In the genomic region with DNA sequence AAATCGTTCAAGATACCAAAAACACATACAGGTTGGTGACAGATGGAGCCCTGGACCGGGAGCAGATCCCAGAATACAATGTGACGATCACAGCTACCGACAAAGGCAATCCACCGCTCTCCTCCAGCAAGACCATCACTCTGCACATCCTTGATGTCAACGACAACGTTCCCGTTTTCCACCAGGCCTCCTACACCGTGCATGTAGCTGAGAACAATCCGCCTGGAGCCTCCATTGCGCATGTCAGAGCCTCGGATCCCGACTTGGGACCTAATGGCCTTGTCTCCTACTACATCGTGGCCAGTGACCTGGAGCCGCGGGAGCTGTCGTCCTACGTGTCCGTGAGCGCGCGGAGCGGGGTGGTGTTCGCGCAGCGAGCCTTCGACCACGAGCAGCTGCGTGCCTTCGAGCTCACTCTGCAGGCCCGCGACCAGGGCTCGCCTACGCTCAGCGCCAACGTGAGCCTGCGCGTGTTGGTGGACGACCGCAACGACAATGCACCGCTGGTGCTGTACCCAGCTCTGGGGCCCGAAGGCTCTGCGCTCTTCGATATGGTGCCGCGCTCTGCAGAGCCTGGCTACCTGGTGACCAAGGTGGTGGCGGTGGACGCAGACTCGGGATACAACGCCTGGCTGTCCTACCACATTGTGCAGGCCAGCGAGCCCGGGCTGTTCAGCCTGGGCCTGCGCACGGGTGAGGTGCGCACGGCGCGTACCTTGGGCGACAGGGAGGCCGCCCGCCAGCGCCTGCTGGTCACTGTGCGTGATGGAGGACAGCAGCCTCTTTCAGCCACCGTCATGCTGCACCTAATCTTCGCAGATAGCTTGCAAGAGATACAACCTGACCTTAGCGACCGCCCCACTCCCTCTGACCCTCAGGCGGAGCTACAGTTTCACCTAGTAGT, we compare ENCODE assay signal across 20 cellular contexts. TPM values are rescaled to one million over a fixed set of nuclear protein-coding genes. Genes with fewer than 3 reads are reported as not detected.
DNase-seq lines count a peak whose midpoint lies in the region; ATAC-seq, FAIRE-seq and TF ChIP-seq lines count a peak whose summit lies in the region.
"Had no signal": no experiment of that assay in that cellular context is flagged by ENCODE, and none has a peak within 500 bp of the region (broad histone marks: within the 10 kb centered on the region; RNA-seq: fewer than 3 reads in every experiment).

No MANE protein-coding gene starts in this region.

- no peak for TF ChIP-seq CTCF in K562 (IDR thresholded peaks at IDR 0.05 in 2 of 3, conservative IDR thresholded peaks at IDR 0.05 in 1 of 3; ENCODE audit: insufficient read depth in 2 of 3, low read depth in 1 of 3, low read length in 3 of 3)

- intact Hi-C loops in K562 (cut with micrococcal nuclease) = loop anchor here (5.0 kb wide), 1 partner anchor 45 kb away; no protein-coding TSS in a partner anchor

- WGBS in K562 (ENCODE audit: insufficient coverage, low coverage, missing lambda C conversion rate) = 28% methylated on average over 47 of the region's 69 CpGs

- no peaks in the 10 kb centered on the region for H4K20me1 ChIP-seq in Karpas-422 (ENCODE audit: insufficient read depth, low read depth, low read length)
- H4K20me1 ChIP-seq in K562 (replicated peaks; ENCODE audit: control insufficient read depth, insufficient read depth, low read length) = no peaks in the 10 kb centered on the region
- H4K20me1 ChIP-seq: BLaER1 treated with 17β-estradiol and CSF1 and Interleukin-3, amounts not matched to agents 10 nM and 100 nM had no signal

- no peak for TF ChIP-seq EP300 in K562 (IDR thresholded peaks at IDR 0.05; ENCODE audit: low read length)

- CTCF ChIA-PET in K562 (lab: Yijun Ruan, JAX; ENCODE audit: low intra/inter-chr PET ratio) = no interaction called here

- H3K4me3 ChIP-seq in Karpas-422 (ENCODE audit: low read length) (peak overlapping the region; percentile 17; the same call in 1 of the 2 replicates), K562 (no peak overlapping the region), mucosa of rectum (ENCODE audit: low read length in 2 of 2) (peak overlapping the region; percentile 11 to 14), skeletal muscle tissue (ENCODE audit: low read length in 3 of 3) (peak overlapping the region; percentile 33 to 41 (median 36))
- H3K4me3 ChIP-seq: BLaER1 treated with 17β-estradiol and CSF1 and Interleukin-3, amounts not matched to agents 10 nM and 100 nM had no signal

- in situ Hi-C loops in K562 (cut with MboI) = no loop called here

- no peaks in the 10 kb centered on the region for H3K9me2 ChIP-seq in Karpas-422 (replicated peaks; ENCODE audit: insufficient read depth, low read length)

- POLR2A ChIA-PET in K562 (lab: Yijun Ruan, JAX) = interaction anchor here (0.6 kb wide), 1 partner anchor 1331 kb away, joined by 3 read pairs; no protein-coding TSS in a partner anchor

- H3K9me3 ChIP-seq in Karpas-422 (ENCODE audit: low read length) (peaks cover 50% of the 10 kb centered on the region), K562 (replicated peaks; ENCODE audit: control insufficient read depth, insufficient read depth, low read depth, low read length) (no peaks in the 10 kb centered on the region), mucosa of rectum (ENCODE audit: control insufficient read depth in 2 of 2, low read length in 2 of 2) (peaks cover 34 to 37% of the 10 kb centered on the region in 2 donors), skeletal muscle tissue (ENCODE audit: control insufficient read depth in 3 of 3, low read length in 3 of 3) (peaks cover 21 to 41% (median 28%) of the 10 kb centered on the region in 3 donors)

- H2AFZ ChIP-seq in Karpas-422 (ENCODE audit: low read length) = no peak overlapping the region
- H2AFZ ChIP-seq in K562 (ENCODE audit: low read depth, low read length) = no peak overlapping the region

- ATAC-seq in K562 = no peak
- ATAC-seq in GM19455 (IDR thresholded peaks at IDR 0.05; ENCODE audit: unreplicated experiment) = no peak
- no peak for ATAC-seq in GM21381 (IDR thresholded peaks at IDR 0.05; ENCODE audit: unreplicated experiment)
- ATAC-seq: CD8-positive, alpha-beta T cell had no signal

- peaks cover 47% of the 10 kb centered on the region for H3K36me3 ChIP-seq in Karpas-422 (ENCODE audit: insufficient read depth, low read length)
- H3K36me3 ChIP-seq in K562 (ENCODE audit: control insufficient read depth, insufficient read depth, low read length) = no peaks in the 10 kb centered on the region
- H3K36me3 ChIP-seq in mucosa of rectum (ENCODE audit: control insufficient read depth in 2 of 2, insufficient read depth in 2 of 2, low read length in 2 of 2) = no peaks in the 10 kb centered on the region
- peaks cover 0 to 10% (median 2%) of the 10 kb centered on the region in 3 donors for H3K36me3 ChIP-seq in skeletal muscle tissue (ENCODE audit: control insufficient read depth in 3 of 3, insufficient read depth in 3 of 3, low read length in 3 of 3)

- TF ChIP-seq POLR2A in K562 (conservative IDR thresholded peaks at IDR 0.05) = no peak
- TF ChIP-seq POLR2A in GM12891 (IDR thresholded peaks at IDR 0.05; ENCODE audit: low read depth, low read length) = no peak

- H3K4me2 ChIP-seq in Karpas-422 (ENCODE audit: low read depth, low read length, poor library complexity, severe bottlenecking) (no peak overlapping the region), K562 (ENCODE audit: insufficient read depth, low read length) (no peak overlapping the region)
- H3K4me2 ChIP-seq: BLaER1 treated with 17β-estradiol and CSF1 and Interleukin-3, amounts not matched to agents 10 nM and 100 nM had no signal

- FAIRE-seq in K562 (lab: Jason Lieb, UNC) = no peak
- FAIRE-seq in GM12891 (lab: Jason Lieb, UNC) = no peak
- FAIRE-seq: H1 had no signal

- H3K27me3 ChIP-seq in Karpas-422 (ENCODE audit: low read length) (no peaks in the 10 kb centered on the region), K562 (ENCODE audit: control insufficient read depth in 2 of 2, insufficient read depth in 2 of 2, low read length in 2 of 2) (peaks cover 4 to 38% of the 10 kb centered on the region in 2 experiments), mucosa of rectum (ENCODE audit: control insufficient read depth in 2 of 2, insufficient read depth in 2 of 2, low read length in 2 of 2) (no peaks in the 10 kb centered on the region), skeletal muscle tissue (ENCODE audit: control insufficient read depth in 3 of 3, insufficient read depth in 3 of 3, low read length in 3 of 3) (peaks cover 9 to 17% (median 10%) of the 10 kb centered on the region in 3 donors)

- peaks cover 26% of the 10 kb centered on the region for H3K4me1 ChIP-seq in Karpas-422 (ENCODE audit: low read length)
- peaks cover 0 to 7% of the 10 kb centered on the region in 2 experiments; a peak in 1 of 5 replicates for H3K4me1 ChIP-seq in K562 (replicated peaks in 1 of 2; ENCODE audit: control insufficient read depth in 2 of 2, insufficient read depth in 2 of 2, low read length in 2 of 2)
- no peaks in the 10 kb centered on the region for H3K4me1 ChIP-seq in mucosa of rectum (ENCODE audit: control insufficient read depth in 2 of 2, insufficient read depth in 2 of 2, low read length in 2 of 2)
- peaks cover 0 to 11% (median 0%) of the 10 kb centered on the region in 3 donors for H3K4me1 ChIP-seq in skeletal muscle tissue (ENCODE audit: control insufficient read depth in 3 of 3, insufficient read depth in 3 of 3, low read length in 3 of 3)
- H3K4me1 ChIP-seq: BLaER1 treated with 17β-estradiol and CSF1 and Interleukin-3, amounts not matched to agents 10 nM and 100 nM had no signal

- no peak for DNase-seq in Karpas-422
- DNase-seq in K562 (ENCODE audit: extremely low read depth in 1 of 4, low spot score in 3 of 4) = no peak
- DNase-seq in GM12891 (ENCODE audit: insufficient read length, low spot score) = no peak
- DNase-seq: Calu3; CD8-positive, alpha-beta T cell; GF-D8; KBM-7; NCI-H1105 treated with DMSO at 0.1 percent for 48 hours; NCI-H1694 treated with DMSO at 0.1 percent for 48 hours; NCI-H2107; NCI-H226; NCI-H524; NCI-H82; SIG-M5 had no signal

- TF ChIP-seq RAD21 in K562 (CRISPR knock-in tag; conservative IDR thresholded peaks at IDR 0.05 in 1 of 2, IDR thresholded peaks at IDR 0.05 in 1 of 2) = no peak

- BruUV-seq in K562 (replicated peaks; lab: Mats Ljungman, UMichigan) = no TSS peak

- H3K9ac ChIP-seq in Karpas-422 (ENCODE audit: low read length) (no peak overlapping the region), K562 (ENCODE audit: insufficient read depth in 1 of 2, low read depth in 2 of 2, low read length in 2 of 2) (no peak overlapping the region), mucosa of rectum (ENCODE audit: low read depth in 1 of 2, low read length in 2 of 2) (no peak overlapping the region), skeletal muscle tissue (ENCODE audit: low read depth in 1 of 3, low read length in 3 of 3) (no peak overlapping the region)
- H3K9ac ChIP-seq: BLaER1 treated with 17β-estradiol and CSF1 and Interleukin-3, amounts not matched to agents 10 nM and 100 nM had no signal

- H3K79me2 ChIP-seq in Karpas-422 (ENCODE audit: low read length) = peaks cover 54% of the 10 kb centered on the region
- no peaks in the 10 kb centered on the region for H3K79me2 ChIP-seq in K562 (ENCODE audit: control insufficient read depth, insufficient read depth, low read length)

- H3K27ac ChIP-seq in Karpas-422 (ENCODE audit: low read length) (no peak overlapping the region), K562 (ENCODE audit: extremely low read depth, low read depth, low read length) (no peak overlapping the region), mucosa of rectum (ENCODE audit: low read depth in 2 of 2, low read length in 2 of 2) (no peak overlapping the region), skeletal muscle tissue (ENCODE audit: low read depth, low read length) (no peak overlapping the region)
- H3K27ac ChIP-seq: BLaER1 treated with 17β-estradiol and CSF1 and Interleukin-3, amounts not matched to agents 10 nM and 100 nM had no signal

- no peaks in the 10 kb centered on the region for H3K9me1 ChIP-seq in K562 (ENCODE audit: control insufficient read depth, insufficient read depth, low read length)

RNA-seq across cellular contexts. Expression of a gene that starts 1.8 kb away (rescaled TPM):
- total RNA-seq in Karpas-422 (2014; rRNA removed; shearing (Covaris generic); ENCODE audit: low replicate concordance) = 19.5 and 22.7 TPM in 2 replicates
- total RNA-seq in K562 (2011; cell fraction: chromatin; rRNA removed; ENCODE audit: low replicate concordance) = 1.2 and 1.7 TPM in 2 replicates
- 0.67 and 0.92 TPM in 2 replicates for total RNA-seq in K562 (2011; cell fraction: nucleolus; rRNA removed)
- 0.23 and 0.66 TPM in 2 replicates for total RNA-seq in K562 (2011; cell fraction: nucleoplasm; rRNA removed)
- total RNA-seq in K562 (2014; rRNA removed) = 0.05 and 0.37 TPM in 2 replicates
- total RNA-seq in K562 (2014; rRNA removed; fragmentation: Illumina TruSeq; extraction: Trizol) = 0.16 and 0.18 TPM in 2 replicates
- total RNA-seq in K562 (2015; rRNA removed; fragmentation: Illumina TruSeq; extraction: Trizol) = 0.11 and 0.23 TPM in 2 replicates
- 0.07 and 0.16 TPM in 2 replicates for total RNA-seq in K562 (2021)
- polyA plus RNA-seq in K562 (2011; rRNA removed) = 0.05 and 0.11 TPM in 2 replicates
- 0.10 and 0.12 TPM in 2 replicates for polyA plus RNA-seq in K562 (2011; cell fraction: cytosol; rRNA removed)
- polyA plus RNA-seq in K562 (2011; cell fraction: nucleus; rRNA removed) = 0.22 and 0.78 TPM in 2 replicates
- 0.14 and 0.83 TPM in 2 replicates for polyA plus RNA-seq in K562 (2012)
- polyA plus RNA-seq in K562 (2014; fragmentation: Illumina TruSeq; extraction: Trizol) = 0.10 and 0.19 TPM in 2 replicates
- polyA plus RNA-seq in K562 (2014; fragmentation: Nextera tagmentation; extraction: Ambion mirVana) = not detected
- 0.09 and 0.15 TPM in 2 replicates for polyA plus RNA-seq in K562 (2014; rRNA removed)
- polyA minus RNA-seq in K562 (2011; rRNA and poly(A)+ RNA removed) = 0.12 and 0.53 TPM in 2 replicates
- polyA minus RNA-seq in K562 (2011; cell fraction: cytosol; rRNA and poly(A)+ RNA removed) = not detected in 2 replicates
- 0.22 and 0.54 TPM in 2 replicates for polyA minus RNA-seq in K562 (2011; cell fraction: nucleus; rRNA and poly(A)+ RNA removed)
- total RNA-seq in skeletal muscle tissue = 3.1 TPM
- polyA plus RNA-seq in GM12891 (2012; ENCODE audit: low read depth, missing spikeins) = 0.55 TPM

RNA-seq across cellular contexts. Expression of a gene that starts 1.9 kb away (rescaled TPM):
- total RNA-seq in Karpas-422 (2014; rRNA removed; shearing (Covaris generic); ENCODE audit: low replicate concordance) = 10.9 and 14.5 TPM in 2 replicates
- total RNA-seq in K562 (2011; cell fraction: chromatin; rRNA removed; ENCODE audit: low replicate concordance) = 0.28 and 0.93 TPM in 2 replicates
- 0.26 and 0.33 TPM in 2 replicates for total RNA-seq in K562 (2011; cell fraction: nucleolus; rRNA removed)
- total RNA-seq in K562 (2011; cell fraction: nucleoplasm; rRNA removed) = 0.51 and 0.76 TPM in 2 replicates
- total RNA-seq in K562 (2014; rRNA removed) (0.09 and 0.16 TPM in 2 replicates), K562 (2014; rRNA removed; fragmentation: Illumina TruSeq; extraction: Trizol) (0.10 and 0.11 TPM in 2 replicates), K562 (2015; rRNA removed; fragmentation: Illumina TruSeq; extraction: Trizol) (0.11 and 0.18 TPM in 2 replicates), K562 (2021) (0.09 and 0.11 TPM in 2 replicates), skeletal muscle tissue (4.2 TPM)
- polyA plus RNA-seq in K562 (2011; rRNA removed) (0.09 and 0.14 TPM in 2 replicates), K562 (2014; fragmentation: Illumina TruSeq; extraction: Trizol) (0.06 and 0.07 TPM in 2 replicates), K562 (2014; fragmentation: Nextera tagmentation; extraction: Ambion mirVana) (under 1 TPM in 1 of 2 experiments, not detected in 1; 0.01 TPM), K562 (2014; rRNA removed) (0.08 and 0.24 TPM in 2 replicates)
- polyA plus RNA-seq in K562 (2011; cell fraction: cytosol; rRNA removed) = 0.04 and 0.13 TPM in 2 replicates
- 0.13 and 0.53 TPM in 2 replicates for polyA plus RNA-seq in K562 (2011; cell fraction: nucleus; rRNA removed)
- polyA plus RNA-seq in K562 (2012) = 0.14 and 0.71 TPM in 2 replicates
- polyA minus RNA-seq in K562 (2011; rRNA and poly(A)+ RNA removed) = 0.06 and 0.07 TPM in 2 replicates
- 0.29 TPM in 1 of 2 replicates, not detected in the other for polyA minus RNA-seq in K562 (2011; cell fraction: cytosol; rRNA and poly(A)+ RNA removed)
- polyA minus RNA-seq in K562 (2011; cell fraction: nucleus; rRNA and poly(A)+ RNA removed) = 0.11 and 0.27 TPM in 2 replicates
- polyA plus RNA-seq in GM12891 (2012; ENCODE audit: low read depth, missing spikeins) = 0.47 TPM

RNA-seq across cellular contexts. Expression of a gene that starts 7.9 kb away (rescaled TPM):
- total RNA-seq in Karpas-422 (2014; rRNA removed; shearing (Covaris generic); ENCODE audit: low replicate concordance) = 8.8 and 9.7 TPM in 2 replicates
- total RNA-seq in K562 (2011; cell fraction: chromatin; rRNA removed; ENCODE audit: low replicate concordance) = 0.58 and 1.2 TPM in 2 replicates
- total RNA-seq in K562 (2011; cell fraction: nucleolus; rRNA removed) = 0.33 and 0.79 TPM in 2 replicates
- 0.66 and 0.69 TPM in 2 replicates for total RNA-seq in K562 (2011; cell fraction: nucleoplasm; rRNA removed)
- 0.09 and 0.16 TPM in 2 replicates for total RNA-seq in K562 (2014; rRNA removed)
- 0.11 and 0.13 TPM in 2 replicates for total RNA-seq in K562 (2014; rRNA removed; fragmentation: Illumina TruSeq; extraction: Trizol)
- 0.14 and 0.15 TPM in 2 replicates for total RNA-seq in K562 (2015; rRNA removed; fragmentation: Illumina TruSeq; extraction: Trizol)
- 0.13 and 0.18 TPM in 2 replicates for total RNA-seq in K562 (2021)
- 0.08 and 0.14 TPM in 2 replicates for polyA plus RNA-seq in K562 (2011; rRNA removed)
- polyA plus RNA-seq in K562 (2011; cell fraction: cytosol; rRNA removed) = 0.06 and 0.07 TPM in 2 replicates
- 0.24 and 0.71 TPM in 2 replicates for polyA plus RNA-seq in K562 (2011; cell fraction: nucleus; rRNA removed)
- 0.09 and 0.58 TPM in 2 replicates for polyA plus RNA-seq in K562 (2012)
- polyA plus RNA-seq in K562 (2014; fragmentation: Illumina TruSeq; extraction: Trizol) = 0.07 and 0.13 TPM in 2 replicates
- under 1 TPM in 1 of 2 experiments, not detected in 1; 0.01 TPM for polyA plus RNA-seq in K562 (2014; fragmentation: Nextera tagmentation; extraction: Ambion mirVana)
- polyA plus RNA-seq in K562 (2014; rRNA removed) = 0.03 and 0.13 TPM in 2 replicates
- polyA minus RNA-seq in K562 (2011; rRNA and poly(A)+ RNA removed) = 0.06 and 0.28 TPM in 2 replicates
- not detected in 2 replicates for polyA minus RNA-seq in K562 (2011; cell fraction: cytosol; rRNA and poly(A)+ RNA removed)
- polyA minus RNA-seq in K562 (2011; cell fraction: nucleus; rRNA and poly(A)+ RNA removed) = 0.22 and 0.40 TPM in 2 replicates
- 2.1 TPM for total RNA-seq in skeletal muscle tissue
- polyA plus RNA-seq in GM12891 (2012; ENCODE audit: low read depth, missing spikeins) = 0.19 TPM
- total RNA-seq: CD8-positive, alpha-beta T cell had no signal

RNA-seq across cellular contexts. Expression of a gene that starts 10.7 kb away (rescaled TPM):
- total RNA-seq in Karpas-422 (2014; rRNA removed; shearing (Covaris generic); ENCODE audit: low replicate concordance) = 8.4 and 11.5 TPM in 2 replicates
- total RNA-seq in K562 (2011; cell fraction: chromatin; rRNA removed; ENCODE audit: low replicate concordance) = 0.16 TPM in 1 of 2 replicates, not detected in the other
- total RNA-seq in K562 (2011; cell fraction: nucleolus; rRNA removed) = 0.13 and 0.17 TPM in 2 replicates
- 0.15 TPM in 1 of 2 replicates, not detected in the other for total RNA-seq in K562 (2011; cell fraction: nucleoplasm; rRNA removed)
- total RNA-seq in K562 (2014; rRNA removed) = 0.05 TPM in 1 of 2 replicates, not detected in the other
- total RNA-seq in K562 (2014; rRNA removed; fragmentation: Illumina TruSeq; extraction: Trizol) = 0.06 and 0.07 TPM in 2 replicates
- total RNA-seq in K562 (2015; rRNA removed; fragmentation: Illumina TruSeq; extraction: Trizol) = 0.04 and 0.11 TPM in 2 replicates
- total RNA-seq in K562 (2021) = not detected in 2 replicates
- polyA plus RNA-seq in K562 (2011; rRNA removed) = 0.01 TPM in 1 of 2 replicates, not detected in the other
- 0.01 TPM in 1 of 2 replicates, not detected in the other for polyA plus RNA-seq in K562 (2011; cell fraction: cytosol; rRNA removed)
- 0.06 and 0.09 TPM in 2 replicates for polyA plus RNA-seq in K562 (2011; cell fraction: nucleus; rRNA removed)
- polyA plus RNA-seq in K562 (2012) = 0.04 and 0.19 TPM in 2 replicates
- 0.04 TPM in 1 of 2 replicates, not detected in the other for polyA plus RNA-seq in K562 (2014; fragmentation: Illumina TruSeq; extraction: Trizol)
- not detected for polyA plus RNA-seq in K562 (2014; fragmentation: Nextera tagmentation; extraction: Ambion mirVana)
- 0.03 TPM in 1 of 2 replicates, not detected in the other for polyA plus RNA-seq in K562 (2014; rRNA removed)
- 0.07 TPM in 1 of 2 replicates, not detected in the other for polyA minus RNA-seq in K562 (2011; rRNA and poly(A)+ RNA removed)
- polyA minus RNA-seq in K562 (2011; cell fraction: cytosol; rRNA and poly(A)+ RNA removed) = not detected in 2 replicates
- polyA minus RNA-seq in K562 (2011; cell fraction: nucleus; rRNA and poly(A)+ RNA removed) = under 0.01 TPM in 1 of 2 replicates, not detected in the other
- 3.7 TPM for total RNA-seq in skeletal muscle tissue
- polyA plus RNA-seq in GM12891 (2012; ENCODE audit: low read depth, missing spikeins) = 0.12 TPM

RNA-seq across cellular contexts. Expression of a gene that starts 12.0 kb away (rescaled TPM):
- total RNA-seq in Karpas-422 (2014; rRNA removed; shearing (Covaris generic); ENCODE audit: low replicate concordance) = 9.8 and 11.5 TPM in 2 replicates
- total RNA-seq in K562 (2011; cell fraction: chromatin; rRNA removed; ENCODE audit: low replicate concordance) = 0.81 and 2.9 TPM in 2 replicates
- total RNA-seq in K562 (2011; cell fraction: nucleolus; rRNA removed) = 0.83 and 2.1 TPM in 2 replicates
- total RNA-seq in K562 (2011; cell fraction: nucleoplasm; rRNA removed) = 0.99 and 1.5 TPM in 2 replicates
- 0.14 and 0.20 TPM in 2 replicates for total RNA-seq in K562 (2014; rRNA removed)
- 0.22 and 0.29 TPM in 2 replicates for total RNA-seq in K562 (2014; rRNA removed; fragmentation: Illumina TruSeq; extraction: Trizol)
- 0.30 and 0.54 TPM in 2 replicates for total RNA-seq in K562 (2015; rRNA removed; fragmentation: Illumina TruSeq; extraction: Trizol)
- total RNA-seq in K562 (2021) = 0.36 and 0.42 TPM in 2 replicates
- 0.12 and 0.33 TPM in 2 replicates for polyA plus RNA-seq in K562 (2011; rRNA removed)
- polyA plus RNA-seq in K562 (2011; cell fraction: cytosol; rRNA removed) = 0.10 and 0.31 TPM in 2 replicates
- 0.32 and 1.1 TPM in 2 replicates for polyA plus RNA-seq in K562 (2011; cell fraction: nucleus; rRNA removed)
- polyA plus RNA-seq in K562 (2012) = 0.25 and 1.2 TPM in 2 replicates
- 0.24 and 0.28 TPM in 2 replicates for polyA plus RNA-seq in K562 (2014; fragmentation: Illumina TruSeq; extraction: Trizol)
- under 1 TPM in 1 of 2 experiments, not detected in 1; 0.06 TPM for polyA plus RNA-seq in K562 (2014; fragmentation: Nextera tagmentation; extraction: Ambion mirVana)
- polyA plus RNA-seq in K562 (2014; rRNA removed) = 0.24 and 0.29 TPM in 2 replicates
- 0.24 and 0.98 TPM in 2 replicates for polyA minus RNA-seq in K562 (2011; rRNA and poly(A)+ RNA removed)
- polyA minus RNA-seq in K562 (2011; cell fraction: cytosol; rRNA and poly(A)+ RNA removed) = 0.29 and 0.46 TPM in 2 replicates
- 0.78 and 1.3 TPM in 2 replicates for polyA minus RNA-seq in K562 (2011; cell fraction: nucleus; rRNA and poly(A)+ RNA removed)
- total RNA-seq in skeletal muscle tissue = 2.1 TPM
- 0.98 TPM for polyA plus RNA-seq in GM12891 (2012; ENCODE audit: low read depth, missing spikeins)
